ENCODE assay signal across 22 cellular contexts in the genomic region with DNA sequence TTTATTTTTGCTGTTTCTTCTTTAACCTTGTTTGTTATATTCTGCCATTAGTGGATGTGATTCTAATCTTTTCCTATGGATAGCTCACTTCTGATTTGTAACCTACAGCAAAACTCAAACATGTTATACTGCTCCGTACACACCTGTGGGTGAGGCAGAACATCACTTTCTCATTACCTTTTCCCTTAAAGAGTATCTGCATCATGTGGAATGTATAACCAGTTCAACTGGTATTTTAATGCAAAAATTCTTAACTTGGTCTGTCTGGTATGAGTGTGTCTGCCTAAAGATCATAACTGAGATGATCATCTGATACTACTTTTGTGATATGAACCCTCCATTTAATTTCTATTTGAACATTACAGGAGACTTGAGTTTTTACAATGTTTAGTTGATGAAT. TPM values are rescaled to one million over a fixed set of nuclear protein-coding genes. Genes with fewer than 3 reads are reported as not detected.
"Had no signal": no experiment of that assay in that cellular context is flagged by ENCODE, and none has a peak within 500 bp of the region (broad histone marks: within the 10 kb centered on the region; RNA-seq: fewer than 3 reads in every experiment).

No MANE protein-coding gene starts in this region.

- H3K27me3 ChIP-seq: gastrocnemius medialis, heart right ventricle, neutrophil, right atrium auricular region, thyroid gland, upper lobe of right lung, vagina had no signal

- H3K27ac Mint-ChIP-seq: dendritic cell treated with granulocyte-macrophage colony-stimulating factor and Interleukin-4, amounts not matched to agents 40 ng/mL and 50 ng/mL, for 4 days; naive thymus-derived CD4-positive, alpha-beta T cell had no signal

- H3K4me3 Mint-ChIP-seq: dendritic cell treated with granulocyte-macrophage colony-stimulating factor and Interleukin-4, amounts not matched to agents 40 ng/mL and 50 ng/mL, for 4 days; naive thymus-derived CD4-positive, alpha-beta T cell had no signal

- H3K9me3 ChIP-seq: gastrocnemius medialis, left ventricle myocardium inferior, lower lobe of right lung, neutrophil, right atrium auricular region, thyroid gland, upper lobe of right lung, vagina had no signal

- H3K4me1 ChIP-seq: gastrocnemius medialis, heart right ventricle, left ventricle myocardium inferior, lower lobe of right lung, right atrium auricular region, thyroid gland, upper lobe of right lung, vagina had no signal

- FAIRE-seq: small intestine had no signal

- H3K4me1 Mint-ChIP-seq: naive thymus-derived CD4-positive, alpha-beta T cell had no signal

- ATAC-seq: gastrocnemius medialis; heart right ventricle; lower lobe of right lung; naive thymus-derived CD4-positive, alpha-beta T cell; upper lobe of right lung had no signal

- H3K27me3 Mint-ChIP-seq: dendritic cell treated with granulocyte-macrophage colony-stimulating factor and Interleukin-4, amounts not matched to agents 40 ng/mL and 50 ng/mL, for 4 days had no signal

- H3K27ac ChIP-seq: gastrocnemius medialis, heart right ventricle, left ventricle myocardium inferior, lower lobe of right lung, neutrophil, right atrium auricular region, thyroid gland, upper lobe of right lung, vagina had no signal

- H3K4me3 ChIP-seq: gastrocnemius medialis, heart right ventricle, left ventricle myocardium inferior, lower lobe of right lung, right atrium auricular region, thyroid gland, upper lobe of right lung, vagina had no signal

- DNase-seq: cerebellar nuclear complex; gastrocnemius medialis; heart right ventricle; islet precursor cell; left ventricle myocardium inferior; lower lobe of right lung; mesenchymal stem cell; naive thymus-derived CD4-positive, alpha-beta T cell; posterior cingulate gyrus; small intestine; stimulated activated CD4-positive, alpha-beta T cell treated with anti-CD3 and anti-CD28 coated beads, Interleukin-2, amount 100 ng/mL, for 48 hours; stimulated activated naive CD4-positive, alpha-beta T cell treated with Interleukin-2 at 50 U/mL for 16 hours; thyroid gland; upper lobe of right lung had no signal

- H3K36me3 ChIP-seq: gastrocnemius medialis, heart right ventricle, left ventricle myocardium inferior, lower lobe of right lung, neutrophil, right atrium auricular region, thyroid gland, upper lobe of right lung, vagina had no signal

RNA-seq across cellular contexts. Expression of a gene that starts 13.0 kb away (rescaled TPM):
- total RNA-seq: fibroblast of lung; gastrocnemius medialis; left ventricle myocardium inferior; lower lobe of right lung; naive thymus-derived CD4-positive, alpha-beta T cell; thyroid gland; vagina had no signal
- polyA plus RNA-seq: fibroblast of lung, heart right ventricle, neural cell, small intestine had no signal

RNA-seq across cellular contexts. Expression of a gene that starts 14.4 kb away (rescaled TPM):
- total RNA-seq: fibroblast of lung; gastrocnemius medialis; heart right ventricle; left ventricle myocardium inferior; lower lobe of right lung; naive thymus-derived CD4-positive, alpha-beta T cell; osteoblast; right atrium auricular region; upper lobe of right lung; vagina had no signal
- polyA plus RNA-seq: esophagus; fibroblast of lung; heart right ventricle; naive thymus-derived CD4-positive, alpha-beta T cell; neural cell; small intestine had no signal
